1 cellular context compared by ENCODE assay signal in genomic region chr2:113302581-113302980, GRCh38. TPM values are rescaled to one million over a fixed set of nuclear protein-coding genes. Genes with fewer than 3 reads are reported as not detected.
"Had no signal": no experiment of that assay in that cellular context is flagged by ENCODE, and none has a peak within 500 bp of the region (broad histone marks: within the 10 kb centered on the region; RNA-seq: fewer than 3 reads in every experiment).

No MANE protein-coding gene starts in this region.

RNA-seq across cellular contexts. Expression of gene PAX8, which starts 23.9 kb away (rescaled TPM):
- total RNA-seq: chondrocyte had no signal
